ENCODE assay signal across 30 cellular contexts in genomic region chr5:21067724-21068123, GRCh38.
"Had no signal": no experiment of that assay in that cellular context is flagged by ENCODE, and none has a peak within 500 bp of the region (broad histone marks: within the 10 kb centered on the region; RNA-seq: fewer than 3 reads in every experiment).

No MANE protein-coding gene starts in this region.

- H3K4me1 Mint-ChIP-seq: activated CD4-positive, alpha-beta memory T cell treated with anti-CD3 and anti-CD28 coated beads, Interleukin-2, amount 10 ng/mL, durations not matched to agents 7 days and 5 days; activated CD4-positive, alpha-beta T cell treated with anti-CD3 and anti-CD28 coated beads, Interleukin-2, amount 10 ng/mL, durations not matched to agents 7 days and 5 days; activated naive CD4-positive, alpha-beta T cell treated with anti-CD3 and anti-CD28 coated beads, Interleukin-2, amount 10 ng/mL, durations not matched to agents 7 days and 5 days; activated naive CD8-positive, alpha-beta T cell treated with anti-CD3 and anti-CD28 coated beads, Interleukin-2, amount 10 ng/mL, durations not matched to agents 7 days and 5 days; T-helper 17 cell had no signal

- H3K27ac Mint-ChIP-seq: activated CD4-positive, alpha-beta memory T cell treated with anti-CD3 and anti-CD28 coated beads, Interleukin-2, amount 10 ng/mL, durations not matched to agents 7 days and 5 days; activated CD4-positive, alpha-beta T cell treated with anti-CD3 and anti-CD28 coated beads, Interleukin-2, amount 10 ng/mL, durations not matched to agents 7 days and 5 days; activated naive CD4-positive, alpha-beta T cell treated with anti-CD3 and anti-CD28 coated beads, Interleukin-2, amount 10 ng/mL, durations not matched to agents 7 days and 5 days; activated naive CD4-positive, alpha-beta T cell treated with anti-CD3 and anti-CD28 coated beads, Interleukin-2, amount 50 U/mL, for 72 hours; activated naive CD8-positive, alpha-beta T cell treated with anti-CD3 and anti-CD28 coated beads, Interleukin-2, amount 10 ng/mL, durations not matched to agents 7 days and 5 days; activated T-cell treated with anti-CD3 and anti-CD28 coated beads, Interleukin-2, amount 50 U/mL, for 24 hours; activated T-cell treated with anti-CD3 and anti-CD28 coated beads, Interleukin-2, amount 50 U/mL, for 72 hours; brain; T-helper 17 cell; T-helper 2 cell treated with Interferon-gamma antibody and Interleukin-4, amounts not matched to agents 5 μg/mL and 100 μg/mL, for 36 hours had no signal

- H3K36me3 Mint-ChIP-seq: activated naive CD4-positive, alpha-beta T cell treated with anti-CD3 and anti-CD28 coated beads, Interleukin-2, amount 10 ng/mL, durations not matched to agents 7 days and 5 days; activated naive CD4-positive, alpha-beta T cell treated with anti-CD3 and anti-CD28 coated beads, Interleukin-2, amount 50 U/mL, for 72 hours; activated naive CD8-positive, alpha-beta T cell treated with anti-CD3 and anti-CD28 coated beads, Interleukin-2, amount 10 ng/mL, durations not matched to agents 7 days and 5 days; brain had no signal

- H3K4me1 ChIP-seq: ascending aorta, breast epithelium, colonic mucosa, esophagus squamous epithelium, gastroesophageal sphincter, heart right ventricle had no signal

- H3K27ac ChIP-seq: ascending aorta, breast epithelium, cardiac muscle cell, colonic mucosa, epithelial cell of prostate, esophagus squamous epithelium, gastroesophageal sphincter, heart right ventricle had no signal

- H3K27me3 ChIP-seq: ascending aorta, breast epithelium, cardiac muscle cell, colonic mucosa, esophagus squamous epithelium, gastroesophageal sphincter, heart right ventricle had no signal

- H3K36me3 ChIP-seq: ascending aorta, breast epithelium, cardiac muscle cell, colonic mucosa, esophagus squamous epithelium, gastroesophageal sphincter, heart right ventricle had no signal

- H3K4me3 Mint-ChIP-seq: activated CD4-positive, alpha-beta memory T cell treated with anti-CD3 and anti-CD28 coated beads, Interleukin-2, amount 10 ng/mL, durations not matched to agents 7 days and 5 days; activated CD4-positive, alpha-beta T cell treated with anti-CD3 and anti-CD28 coated beads, Interleukin-2, amount 10 ng/mL, durations not matched to agents 7 days and 5 days; activated naive CD4-positive, alpha-beta T cell treated with anti-CD3 and anti-CD28 coated beads, Interleukin-2, amount 10 ng/mL, durations not matched to agents 7 days and 5 days; activated naive CD8-positive, alpha-beta T cell treated with anti-CD3 and anti-CD28 coated beads, Interleukin-2, amount 10 ng/mL, durations not matched to agents 7 days and 5 days; activated T-cell treated with anti-CD3 and anti-CD28 coated beads, Interleukin-2, amount 50 U/mL, for 24 hours; activated T-cell treated with anti-CD3 and anti-CD28 coated beads, Interleukin-2, amount 50 U/mL, for 72 hours; brain; T-helper 17 cell; T-helper 2 cell treated with Interferon-gamma antibody and Interleukin-4, amounts not matched to agents 5 μg/mL and 100 μg/mL, for 36 hours had no signal

- H3K4me3 ChIP-seq: ascending aorta, breast epithelium, cardiac muscle cell, colonic mucosa, esophagus squamous epithelium, gastroesophageal sphincter, heart right ventricle had no signal

- H3K9me3 ChIP-seq: ascending aorta, colonic mucosa had no signal

- ATAC-seq: activated naive CD4-positive, alpha-beta T cell treated with anti-CD3 and anti-CD28 coated beads, Interleukin-2, amount 50 U/mL, for 72 hours; activated T-cell treated with anti-CD3 and anti-CD28 coated beads, Interleukin-2, amount 50 U/mL, for 72 hours; gastroesophageal sphincter; heart right ventricle; T-helper 17 cell had no signal

- DNase-seq: activated CD4-positive, alpha-beta memory T cell treated with anti-CD3 and anti-CD28 coated beads, Interleukin-2, amount 10 ng/mL, durations not matched to agents 7 days and 5 days; activated CD4-positive, alpha-beta T cell treated with anti-CD3 and anti-CD28 coated beads for 1 hour; activated CD4-positive, alpha-beta T cell treated with anti-CD3 and anti-CD28 coated beads for 4 hours; activated CD4-positive, alpha-beta T cell treated with anti-CD3 and anti-CD28 coated beads, Interleukin-2, amount 10 ng/mL, durations not matched to agents 7 days and 5 days; activated CD4-positive, alpha-beta T cell treated with anti-CD3 and anti-CD28 coated beads, Interleukin-2, amount 50 U/mL, for 4 hours; activated CD8-positive, alpha-beta memory T cell treated with anti-CD3 and anti-CD28 coated beads, Interleukin-2, amount 50 U/mL, for 48 hours; activated gamma-delta T cell; activated naive CD4-positive, alpha-beta T cell; activated naive CD4-positive, alpha-beta T cell treated with anti-CD3 and anti-CD28 coated beads, Interleukin-2, amount 10 ng/mL, durations not matched to agents 7 days and 5 days; activated naive CD8-positive, alpha-beta T cell treated with anti-CD3 and anti-CD28 coated beads, Interleukin-2, amount 10 ng/mL, durations not matched to agents 7 days and 5 days; activated T-cell treated with anti-CD3 and anti-CD28 coated beads for 4 hours; activated T-cell treated with anti-CD3 and anti-CD28 coated beads, Interleukin-2, amount 50 U/mL, for 24 hours; activated T-cell treated with anti-CD3 and anti-CD28 coated beads, Interleukin-2, amount 50 U/mL, for 72 hours; central memory CD4-positive, alpha-beta T cell; cerebellar nuclear complex; colonic mucosa; effector CD8-positive, alpha-beta T cell; esophagus squamous epithelium; foreskin melanocyte; heart right ventricle; T-helper 17 cell; T1000 had no signal

- H3K27me3 Mint-ChIP-seq: activated CD4-positive, alpha-beta memory T cell treated with anti-CD3 and anti-CD28 coated beads, Interleukin-2, amount 10 ng/mL, durations not matched to agents 7 days and 5 days; activated CD4-positive, alpha-beta T cell treated with anti-CD3 and anti-CD28 coated beads, Interleukin-2, amount 10 ng/mL, durations not matched to agents 7 days and 5 days; activated naive CD4-positive, alpha-beta T cell treated with anti-CD3 and anti-CD28 coated beads, Interleukin-2, amount 10 ng/mL, durations not matched to agents 7 days and 5 days; activated naive CD8-positive, alpha-beta T cell treated with anti-CD3 and anti-CD28 coated beads, Interleukin-2, amount 10 ng/mL, durations not matched to agents 7 days and 5 days; activated T-cell treated with anti-CD3 and anti-CD28 coated beads, Interleukin-2, amount 50 U/mL, for 24 hours; brain; T-helper 17 cell had no signal
